In genomic region chr19:16069813-16070365, GRCh38 we compare ENCODE assay signal across 10 cellular contexts. TPM values are rescaled to one million over a fixed set of nuclear protein-coding genes. Genes with fewer than 3 reads are reported as not detected.
A peak's percentile ranks its signal among the peaks of the same experiment; 100 is the strongest.
DNase-seq lines count a peak whose midpoint lies in the region; ATAC-seq and TF ChIP-seq lines count a peak whose summit lies in the region.
"Had no signal": no experiment of that assay in that cellular context is flagged by ENCODE, and none has a peak within 500 bp of the region (broad histone marks: within the 10 kb centered on the region; RNA-seq: fewer than 3 reads in every experiment).

No MANE protein-coding gene starts in this region.

- H3K4me3 ChIP-seq in left lung: peak overlapping the region in 1 of 2 donors; percentile 9
- no peak overlapping the region for H3K4me3 ChIP-seq in testis

- no peaks in the 10 kb centered on the region for H3K9me3 Mint-ChIP-seq in T-helper 1 cell treated with Interleukin-12 subunit alpha and Interleukin-12 subunit beta and Interleukin-4 antibody, amounts not matched to agents 30 μg/mL and 1 μg/mL, for 36 hours
- no peaks in the 10 kb centered on the region for H3K9me3 Mint-ChIP-seq in activated naive CD8-positive, alpha-beta T cell treated with anti-CD3 and anti-CD28 coated beads, Interleukin-2, amount 50 U/mL, for 24 hours

- no peaks in the 10 kb centered on the region for H3K9me3 ChIP-seq in left lung
- H3K9me3 ChIP-seq in testis: no peaks in the 10 kb centered on the region

- H3K27me3 Mint-ChIP-seq in T-helper 1 cell treated with Interleukin-12 subunit alpha and Interleukin-12 subunit beta and Interleukin-4 antibody, amounts not matched to agents 30 μg/mL and 1 μg/mL, for 36 hours (ENCODE audit: low read depth): no peaks in the 10 kb centered on the region
- no peaks in the 10 kb centered on the region for H3K27me3 Mint-ChIP-seq in activated naive CD8-positive, alpha-beta T cell treated with anti-CD3 and anti-CD28 coated beads, Interleukin-2, amount 50 U/mL, for 24 hours

- TF ChIP-seq POLR2A in testis (IDR thresholded peaks at IDR 0.05): no peak

- H3K36me3 Mint-ChIP-seq in T-helper 1 cell treated with Interleukin-12 subunit alpha and Interleukin-12 subunit beta and Interleukin-4 antibody, amounts not matched to agents 30 μg/mL and 1 μg/mL, for 36 hours (ENCODE audit: low read depth): no peaks in the 10 kb centered on the region
- no peaks in the 10 kb centered on the region for H3K36me3 Mint-ChIP-seq in activated naive CD8-positive, alpha-beta T cell treated with anti-CD3 and anti-CD28 coated beads, Interleukin-2, amount 50 U/mL, for 24 hours (ENCODE audit: low read depth)

- H3K27ac ChIP-seq in left lung (peak overlapping the region; percentile 76 to 88), testis (peak overlapping the region; percentile 74 to 100)
- H3K27ac ChIP-seq: 22Rv1 had no signal

- H3K27ac Mint-ChIP-seq in T-helper 1 cell treated with Interleukin-12 subunit alpha and Interleukin-12 subunit beta and Interleukin-4 antibody, amounts not matched to agents 30 μg/mL and 1 μg/mL, for 36 hours: no peak overlapping the region
- no peak overlapping the region for H3K27ac Mint-ChIP-seq in activated naive CD8-positive, alpha-beta T cell treated with anti-CD3 and anti-CD28 coated beads, Interleukin-2, amount 50 U/mL, for 24 hours

- H3K4me1 ChIP-seq in left lung: peaks cover 15 to 55% of the 10 kb centered on the region in 2 donors
- peaks cover 36% of the 10 kb centered on the region for H3K4me1 ChIP-seq in testis

- peak overlapping the region; percentile 54 for H3K4me3 Mint-ChIP-seq in T-helper 1 cell treated with Interleukin-12 subunit alpha and Interleukin-12 subunit beta and Interleukin-4 antibody, amounts not matched to agents 30 μg/mL and 1 μg/mL, for 36 hours
- H3K4me3 Mint-ChIP-seq in activated naive CD8-positive, alpha-beta T cell treated with anti-CD3 and anti-CD28 coated beads, Interleukin-2, amount 50 U/mL, for 24 hours: peak overlapping the region; percentile 53

- WGBS in testis, 2 donors: 65 to 71% methylated on average over 10 of the region's 10 CpGs

- peaks cover 32% of the 10 kb centered on the region for H3K4me1 Mint-ChIP-seq in T-helper 1 cell treated with Interleukin-12 subunit alpha and Interleukin-12 subunit beta and Interleukin-4 antibody, amounts not matched to agents 30 μg/mL and 1 μg/mL, for 36 hours (ENCODE audit: low read depth)
- H3K4me1 Mint-ChIP-seq in activated naive CD8-positive, alpha-beta T cell treated with anti-CD3 and anti-CD28 coated beads, Interleukin-2, amount 50 U/mL, for 24 hours: peaks cover 32% of the 10 kb centered on the region

- no peaks in the 10 kb centered on the region for H3K36me3 ChIP-seq in left lung
- H3K36me3 ChIP-seq in testis (ENCODE audit: low read depth, missing control alignments): no peaks in the 10 kb centered on the region

- no peak for ATAC-seq in activated naive CD8-positive, alpha-beta T cell treated with anti-CD3 and anti-CD28 coated beads, Interleukin-2, amount 50 U/mL, for 24 hours
- ATAC-seq in left lung: no peak

- no peaks in the 10 kb centered on the region for H3K27me3 ChIP-seq in left lung
- H3K27me3 ChIP-seq in testis: no peaks in the 10 kb centered on the region

- intact Hi-C loops in left lung (cut with DNase I) (no loop called here), testis (cut with DNase I; ENCODE audit: low total_unique reads) (loop anchor here (10.0 kb wide), 1 partner anchor 45 kb away; the partner anchor contains the start of gene RAB8A)

- DNase-seq in T-helper 1 cell (no peak), left lung (peak; percentile 29 to 54), testis (no peak), foreskin melanocyte (no peak), hypothalamus (lab: John Stamatoyannopoulos, UW) (no peak), epidermal melanocyte (ENCODE audit: insufficient read length, low spot score) (no peak)
- no peak for DNase-seq in activated naive CD8-positive, alpha-beta T cell treated with anti-CD3 and anti-CD28 coated beads, Interleukin-2, amount 50 U/mL, for 24 hours
- DNase-seq: NCI-H446 treated with DMSO at 0.1 percent for 48 hours had no signal

- TF ChIP-seq CTCF in left lung (IDR thresholded peaks at IDR 0.05): no peak
- TF ChIP-seq CTCF in testis (IDR thresholded peaks at IDR 0.05): no peak

RNA-seq across cellular contexts. Expression of gene TPM4, which starts 6.4 kb away (rescaled TPM):
- total RNA-seq in left lung (100 to 1,000 TPM; 437 to 536 TPM), testis (100 to 1,000 TPM; 212 to 271 TPM)
- polyA plus RNA-seq in testis (ENCODE audit: insufficient read depth, low read depth, low replicate concordance): 227 TPM

RNA-seq across cellular contexts. Expression of gene RAB8A, which starts 41.8 kb away (rescaled TPM):
- total RNA-seq in left lung: 10 to 100 TPM; 70.7 to 88.8 TPM
- total RNA-seq in testis: 10 to 100 TPM; 63.3 to 69.0 TPM
- 45.9 TPM for polyA plus RNA-seq in testis (ENCODE audit: insufficient read depth, low read depth, low replicate concordance)

Comparison
In these comparisons a context has a peak if more than half of its experiments do, and no peak if none do; other contexts are left out.
1. DNase-seq: peak in left lung (2 of 2); none in T-helper 1 cell (0 of 5), activated naive CD8-positive, alpha-beta T cell treated with anti-CD3 and anti-CD28 coated beads, Interleukin-2, amount 50 U/mL, for 24 hours (single experiment), testis (single experiment), foreskin melanocyte (single experiment), hypothalamus (0 of 51) and epidermal melanocyte (single experiment).